ENCODE assay signal across 8 cellular contexts in the genomic region with DNA sequence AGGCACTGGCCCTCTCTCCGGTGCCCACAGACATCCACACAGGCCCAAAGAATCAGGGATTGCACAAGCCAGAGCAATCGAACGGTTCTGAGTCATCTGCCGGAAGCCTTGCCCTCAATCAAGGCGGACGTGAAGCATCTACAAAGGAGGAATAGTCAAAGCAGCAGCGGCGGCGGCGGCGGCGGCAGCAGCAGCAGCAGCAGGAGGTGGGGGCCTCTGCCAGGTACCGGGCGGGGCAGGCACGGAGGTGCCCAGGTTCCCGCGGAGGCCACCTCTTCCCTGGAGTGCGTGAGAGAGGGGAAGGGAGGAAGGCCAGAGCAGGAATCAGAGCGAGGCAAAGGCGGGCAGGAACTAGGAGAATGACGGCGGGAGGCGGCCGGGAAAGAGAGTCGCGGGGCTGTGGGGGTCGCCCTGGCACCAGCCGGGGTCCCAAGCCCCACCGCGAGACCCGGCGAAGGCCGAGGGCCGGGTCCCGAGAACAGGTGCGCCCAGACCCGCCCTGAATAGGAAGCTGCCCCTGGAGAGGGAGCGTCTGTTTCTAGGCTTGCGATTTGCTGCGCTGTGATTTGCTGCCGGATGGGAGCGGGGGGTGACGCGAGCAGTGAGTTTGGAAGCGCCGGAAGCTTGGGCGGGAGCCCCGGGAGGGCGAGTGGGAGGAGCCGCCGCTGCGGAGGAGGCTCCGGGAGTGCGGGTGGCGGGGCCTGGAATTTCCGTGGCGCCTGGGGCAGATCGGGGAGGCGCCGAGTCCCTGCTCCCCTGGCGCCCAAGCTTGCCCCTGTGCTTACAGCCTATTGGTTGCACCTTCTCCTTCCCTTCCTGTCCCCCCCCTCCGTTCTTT. TPM values are rescaled to one million over a fixed set of nuclear protein-coding genes. Genes with fewer than 3 reads are reported as not detected.
DNase-seq lines count a peak whose midpoint lies in the region; ATAC-seq, FAIRE-seq and TF ChIP-seq lines count a peak whose summit lies in the region.

Gene SERPINB8, plus strand, starts transcription at position 117 of the 838 bp plus-strand sequence. CDS start 8,228 bp downstream, outside the sequence.

- DNase-seq in GM18507 (ENCODE audit: extremely low spot score, insufficient read length, low read depth) = no peak
- peak; percentile 93 to 96 for DNase-seq in NCI-H2081 (lab: John Stamatoyannopoulos, UW)
- peak; percentile 63 to 94 for DNase-seq in T47D (ENCODE audit: low read depth in 1 of 2, low spot score in 1 of 2)
- no peak for DNase-seq in OCI-M1 (lab: John Stamatoyannopoulos, UW)

- H3K9ac ChIP-seq in iPS-20b (ENCODE audit: low read depth, low read length) = peak within 1 kb of the TSS; percentile 78
- peak within 1 kb of the TSS; percentile 84 to 86 (median 85) for H3K9ac ChIP-seq in skeletal muscle tissue (ENCODE audit: low read depth in 1 of 3, low read length in 3 of 3)

- in situ Hi-C loops in T47D (cut with HindIII; ENCODE audit: low pct_unique_long_range_greater_than_20kb, low sequenced_read_pairs) = no loop called here

- peaks cover 16% of the 10 kb centered on the region for H3K4me1 ChIP-seq in iPS-20b (ENCODE audit: insufficient read depth, low read length)
- peaks cover 4 to 12% (median 5%) of the 10 kb centered on the region in 3 donors for H3K4me1 ChIP-seq in skeletal muscle tissue (ENCODE audit: control insufficient read depth in 3 of 3, insufficient read depth in 3 of 3, low read length in 3 of 3)

- no peaks in the 10 kb centered on the region for H3K36me3 ChIP-seq in iPS-20b (ENCODE audit: insufficient read depth, low read depth, low read length)
- H3K36me3 ChIP-seq in skeletal muscle tissue (ENCODE audit: control insufficient read depth in 3 of 3, insufficient read depth in 3 of 3, low read length in 3 of 3) = no peaks in the 10 kb centered on the region

- H3K27me3 ChIP-seq in iPS-20b (ENCODE audit: insufficient read depth, low read length) (peaks cover 41% of the 10 kb centered on the region), skeletal muscle tissue (ENCODE audit: control insufficient read depth in 3 of 3, insufficient read depth in 3 of 3, low read length in 3 of 3) (no peaks in the 10 kb centered on the region)

- H3K27ac ChIP-seq in VCaP = peak within 1 kb of the TSS; percentile 81
- H3K27ac ChIP-seq in iPS-20b (ENCODE audit: low read length) = peak within 1 kb of the TSS; percentile 59
- H3K27ac ChIP-seq in skeletal muscle tissue (ENCODE audit: low read depth, low read length) = peak within 1 kb of the TSS; percentile 95

- H3K4me3 ChIP-seq in iPS-20b (ENCODE audit: low read length) (peak within 1 kb of the TSS; percentile 77), skeletal muscle tissue (ENCODE audit: low read length in 3 of 3) (peak within 1 kb of the TSS; percentile 69 to 83 (median 80))

- TF ChIP-seq CTCF in VCaP (conservative IDR thresholded peaks at IDR 0.05) = no peak

- peak; percentile 95 for FAIRE-seq in GM18507 (lab: Jason Lieb, UNC)

- H3K9me3 ChIP-seq in iPS-20b (ENCODE audit: insufficient read depth, low read depth, low read length) (no peaks in the 10 kb centered on the region), skeletal muscle tissue (ENCODE audit: control insufficient read depth in 3 of 3, low read length in 3 of 3) (no peaks in the 10 kb centered on the region)

- peak; percentile 86 for ATAC-seq in HG02981 (IDR thresholded peaks at IDR 0.05; ENCODE audit: unreplicated experiment)

RNA-seq across cellular contexts. Expression of gene SERPINB8, which starts in this region (rescaled TPM):
- total RNA-seq in skeletal muscle tissue = 1.0 TPM

Comparison
In these comparisons a context has a peak if more than half of its experiments do, and no peak if none do; other contexts are left out.
1. DNase-seq: peak in NCI-H2081 (2 of 2) and T47D (2 of 2); none in GM18507 (single experiment) and OCI-M1 (single experiment).
2. Peak in every context shown above with its lines, with median percentiles within 50 percentile points of each other: H3K27ac ChIP-seq.